In genomic region chr12:94150483-94151225, GRCh38 we compare ENCODE assay signal across 7 cellular contexts. TPM values are rescaled to one million over a fixed set of nuclear protein-coding genes. Genes with fewer than 3 reads are reported as not detected.
DNase-seq lines count a peak whose midpoint lies in the region; ATAC-seq, FAIRE-seq and TF ChIP-seq lines count a peak whose summit lies in the region.

No MANE protein-coding gene starts in this region.

- no peak overlapping the region for H3K4ac ChIP-seq in mesendoderm (ENCODE audit: low read depth, low read length)

- no peak overlapping the region for H2AK5ac ChIP-seq in mesendoderm (ENCODE audit: low read length)

- POLR2A ChIA-PET in OCI-LY7 (lab: Charles Lee), result interaction anchor here (0.6 kb wide), 1 partner anchor 16 kb away, joined by 5 read pairs; no protein-coding TSS in a partner anchor

- H3K4me3 Mint-ChIP-seq in GM23338, result peak overlapping the region; percentile 77

- H3K36me3 Mint-ChIP-seq in GM23338 (ENCODE audit: low read depth), result no peaks in the 10 kb centered on the region; the same call in 2 of the 3 replicates

- H3K36me3 ChIP-seq in GM23338 (ENCODE audit: insufficient read depth), result no peaks in the 10 kb centered on the region
- no peaks in the 10 kb centered on the region for H3K36me3 ChIP-seq in OCI-LY7 (ENCODE audit: insufficient read depth, low read length)
- no peaks in the 10 kb centered on the region for H3K36me3 ChIP-seq in breast epithelium
- H3K36me3 ChIP-seq in mesendoderm (ENCODE audit: control insufficient read depth, insufficient read depth, low read length), result no peaks in the 10 kb centered on the region
- H3K36me3 ChIP-seq in suprapubic skin, result no peaks in the 10 kb centered on the region

- H3K9me2 ChIP-seq in GM23338 (ENCODE audit: insufficient read depth) (no peaks in the 10 kb centered on the region), OCI-LY7 (ENCODE audit: insufficient read depth, low read length) (no peaks in the 10 kb centered on the region)

- H4K20me1 ChIP-seq in GM23338 (replicated peaks; ENCODE audit: insufficient read depth) (no peaks in the 10 kb centered on the region; the same call in 1 of the 2 replicates), OCI-LY7 (ENCODE audit: insufficient read depth, low read length) (no peaks in the 10 kb centered on the region)

- no CpG with 5 or more reads among the region's 26 CpGs for WGBS in mesendoderm (ENCODE audit: extremely low coverage, insufficient coverage, low lambda C conversion rate)
- 23% methylated on average over 21 of the region's 26 CpGs for WGBS in suprapubic skin

- no peak overlapping the region for H3K18ac ChIP-seq in mesendoderm (ENCODE audit: low read length)

- H4K5ac ChIP-seq in mesendoderm (ENCODE audit: low read length), result no peak overlapping the region

- ATAC-seq in GM23338, result peak; percentile 15
- no peak for ATAC-seq in HG02885 (IDR thresholded peaks at IDR 0.05; ENCODE audit: poor library complexity, unreplicated experiment)

- no peak overlapping the region for H3K23ac ChIP-seq in mesendoderm (ENCODE audit: low read length)

- BruUV-seq in OCI-LY7 (replicated peaks; lab: Mats Ljungman, UMichigan), result no TSS peak

- no peak overlapping the region for H3K27ac ChIP-seq in GM23338 (ENCODE audit: low read depth)
- no peak overlapping the region for H3K27ac ChIP-seq in OCI-LY7 (ENCODE audit: low read depth, low read length, poor library complexity, severe bottlenecking)
- peak overlapping the region; percentile 25 to 33 for H3K27ac ChIP-seq in breast epithelium
- H3K27ac ChIP-seq in mesendoderm (ENCODE audit: low read depth, low read length), result no peak overlapping the region
- H3K27ac ChIP-seq in suprapubic skin, result no peak overlapping the region

- peaks cover 61% of the 10 kb centered on the region for H3K27me3 Mint-ChIP-seq in GM23338 (ENCODE audit: insufficient read depth, low read depth, poor library complexity)

- no peak overlapping the region for H4K8ac ChIP-seq in mesendoderm (ENCODE audit: low read depth, low read length)

- TF ChIP-seq POLR2A in breast epithelium (IDR thresholded peaks at IDR 0.05) (no peak), suprapubic skin (IDR thresholded peaks at IDR 0.05) (no peak)

- no peak for TF ChIP-seq EP300 in suprapubic skin (IDR thresholded peaks at IDR 0.05)

- TF ChIP-seq CTCF in GM23338 (conservative IDR thresholded peaks at IDR 0.05; ENCODE audit: low read depth in 2 of 2) (no peak), OCI-LY7 (conservative IDR thresholded peaks at IDR 0.05; ENCODE audit: low read length) (no peak), breast epithelium (IDR thresholded peaks at IDR 0.05) (no peak), suprapubic skin (IDR thresholded peaks at IDR 0.05) (no peak)

- H3K4me3 ChIP-seq in GM23338, result peak overlapping the region; percentile 77
- H3K4me3 ChIP-seq in OCI-LY7 (ENCODE audit: low read depth, low read length, poor library complexity, severe bottlenecking), result peak overlapping the region; percentile 71
- peak overlapping the region; percentile 66 to 83 (median 66) for H3K4me3 ChIP-seq in breast epithelium
- H3K4me3 ChIP-seq in mesendoderm (ENCODE audit: low read length), result no peak overlapping the region
- H3K4me3 ChIP-seq in suprapubic skin, result peak overlapping the region; percentile 79

- CTCF ChIA-PET in OCI-LY7 (lab: Charles Lee; ENCODE audit: unreplicated experiment), result no interaction called here

- peaks cover 28% of the 10 kb centered on the region for H3K4me1 Mint-ChIP-seq in GM23338

- no peaks in the 10 kb centered on the region; the same call in 2 of the 3 replicates for H3K9me3 Mint-ChIP-seq in GM23338

- intact Hi-C loops in OCI-LY7 (cut with micrococcal nuclease; ENCODE audit: unreplicated experiment) (no loop called here), breast epithelium (cut with DNase I; ENCODE audit: low total_unique reads) (no loop called here)

- H3F3A ChIP-seq in GM23338 (replicated peaks; ENCODE audit: low read depth), result peaks cover 5% of the 10 kb centered on the region; the same call in 1 of the 2 replicates

- H2BK120ac ChIP-seq in mesendoderm (ENCODE audit: low read depth, low read length), result no peak overlapping the region

- peak overlapping the region; percentile 9 for H3K9ac ChIP-seq in mesendoderm (ENCODE audit: low read length)

- DNase-seq in GM23338 (ENCODE audit: low spot score), result peak; percentile 46
- DNase-seq in OCI-LY7 (ENCODE audit: low spot score), result no peak
- no peak for DNase-seq in breast epithelium (ENCODE audit: low spot score in 2 of 2)
- no peak for DNase-seq in mesendoderm
- DNase-seq in suprapubic skin (ENCODE audit: low spot score in 2 of 2), result no peak
- DNase-seq in urothelium cell line (ENCODE audit: low spot score), result no peak

- H3K4me2 ChIP-seq in GM23338, result peak overlapping the region; percentile 92
- H3K4me2 ChIP-seq in OCI-LY7 (ENCODE audit: low read length), result peak overlapping the region; percentile 69
- peak overlapping the region; percentile 57 for H3K4me2 ChIP-seq in mesendoderm (ENCODE audit: low read length)

- no peak for FAIRE-seq in urothelium cell line (lab: Jason Lieb, UNC)

- H2AFZ ChIP-seq in GM23338 (peak overlapping the region; percentile 90), OCI-LY7 (ENCODE audit: low read length) (no peak overlapping the region)

- H3K4me1 ChIP-seq in GM23338 (ENCODE audit: insufficient read depth) (peaks cover 27% of the 10 kb centered on the region), OCI-LY7 (ENCODE audit: insufficient read depth, low read length, poor library complexity, severe bottlenecking) (peaks cover 19% of the 10 kb centered on the region), breast epithelium (peaks cover 0 to 7% of the 10 kb centered on the region in 2 donors), mesendoderm (ENCODE audit: control insufficient read depth, low read depth, low read length) (no peaks in the 10 kb centered on the region), suprapubic skin (peaks cover 37% of the 10 kb centered on the region)

- H3K79me1 ChIP-seq in mesendoderm (ENCODE audit: low read length), result no peaks in the 10 kb centered on the region

- peak overlapping the region; percentile 26 for H3K56ac ChIP-seq in mesendoderm (ENCODE audit: low read length)

- H3K9me3 ChIP-seq in OCI-LY7 (ENCODE audit: low read length) (no peaks in the 10 kb centered on the region), breast epithelium (no peaks in the 10 kb centered on the region), suprapubic skin (no peaks in the 10 kb centered on the region)

- H3K27ac Mint-ChIP-seq in GM23338, result no peak overlapping the region

- H3K79me2 ChIP-seq in GM23338 (replicated peaks; ENCODE audit: insufficient read depth) (no peaks in the 10 kb centered on the region), OCI-LY7 (ENCODE audit: insufficient read depth, low read depth, low read length) (no peaks in the 10 kb centered on the region), mesendoderm (ENCODE audit: control insufficient read depth, insufficient read depth, low read length) (no peaks in the 10 kb centered on the region)

- no peak overlapping the region for H2BK5ac ChIP-seq in mesendoderm (ENCODE audit: low read length)

- no peak overlapping the region for H2BK15ac ChIP-seq in mesendoderm (replicated peaks; ENCODE audit: low read depth)

- peaks cover 94% of the 10 kb centered on the region for H3K27me3 ChIP-seq in GM23338 (ENCODE audit: insufficient read depth)
- peaks cover 0 to 17% of the 10 kb centered on the region in 2 donors for H3K27me3 ChIP-seq in breast epithelium
- H3K27me3 ChIP-seq in mesendoderm (ENCODE audit: insufficient read depth, low read length, poor library complexity), result peaks cover 24% of the 10 kb centered on the region
- H3K27me3 ChIP-seq in suprapubic skin, result peaks cover 67% of the 10 kb centered on the region

TF ChIP-seq in GM23338, 12 proteins besides CTCF, POLR2A, EP300 and RAD21 (continues in another document):
- TF ChIP-seq POLR2AphosphoS5 (IDR thresholded peaks at IDR 0.05; ENCODE audit: low read depth) (no peak), ZNF331 (CRISPR knock-in tag; IDR thresholded peaks at IDR 0.05; ENCODE audit: low read depth) (no peak), CREB1 (CRISPR knock-in tag; IDR thresholded peaks at IDR 0.05; ENCODE audit: low read depth) (no peak)

RNA-seq across cellular contexts. Expression of gene PLXNC1, which starts 2.3 kb away (rescaled TPM):
- total RNA-seq in GM23338 (2014; rRNA removed; shearing (Covaris generic)), result 2.4 and 6.5 TPM in 2 replicates
- polyA plus RNA-seq in GM23338 (2016; fragmentation: Nextera tagmentation; extraction: Ambion mirVana), result 1.4 and 1.9 TPM in 2 replicates
- total RNA-seq in OCI-LY7 (2014; rRNA removed; shearing (Covaris generic)), result 3.6 and 4.5 TPM in 2 replicates
- total RNA-seq in OCI-LY7 (2022) (8.0 and 9.1 TPM in 2 replicates), breast epithelium (10 to 100 TPM in 1 of 3 donors, 1 to 10 TPM in 2; 7.5 to 21.4 (median 8.2) TPM), suprapubic skin (10 to 100 TPM in 3 of 4 donors, 1 to 10 TPM in 1; 8.1 to 30.9 (median 15.3) TPM)
- 0.79 TPM for polyA plus RNA-seq in mesendoderm (2013, experiment 1 of 2)
- 0.85 TPM for polyA plus RNA-seq in mesendoderm (2013, experiment 2 of 2)

Comparison
In these comparisons a context has a peak if more than half of its experiments do, and no peak if none do; other contexts are left out.
1. H3K27ac ChIP-seq: peak in breast epithelium (2 of 2); none in GM23338 (single experiment), OCI-LY7 (single experiment), mesendoderm (single experiment) and suprapubic skin (single experiment).
2. Peak in every context shown above with its lines, with median percentiles within 50 percentile points of each other: H3K4me2 ChIP-seq.